8 cellular contexts compared by ENCODE assay signal in genomic region chr1:150268706-150269403, GRCh38. TPM values are rescaled to one million over a fixed set of nuclear protein-coding genes. Genes with fewer than 3 reads are reported as not detected.
DNase-seq lines count a peak whose midpoint lies in the region; ATAC-seq and TF ChIP-seq lines count a peak whose summit lies in the region.

TSS of gene APH1A (minus strand) at chr1:150269016. CDS start at chr1:150268810, 206 bp downstream.

- ATAC-seq in GM18498 (IDR thresholded peaks at IDR 0.05; ENCODE audit: unreplicated experiment) (peak; percentile 93), HG02885 (IDR thresholded peaks at IDR 0.05; ENCODE audit: poor library complexity, unreplicated experiment) (peak; percentile 96), heart right ventricle (peak; percentile 96 to 98 (median 97)), upper lobe of left lung (ENCODE audit: low FRiP score in 2 of 2) (peak; percentile 98 to 99)

- H3K4me1 Mint-ChIP-seq in T-helper 1 cell treated with Interleukin-12 subunit alpha and Interleukin-12 subunit beta and Interleukin-4 antibody, amounts not matched to agents 30 μg/mL and 1 μg/mL, for 36 hours (ENCODE audit: low read depth) = peaks cover 25% of the 10 kb centered on the region

- H3K4me3 ChIP-seq in heart right ventricle (peak within 1 kb of the TSS; percentile 67 to 100 (median 90)), upper lobe of left lung (peak within 1 kb of the TSS; percentile 63 to 95 (median 85))

- TF ChIP-seq POLR2A in upper lobe of left lung (IDR thresholded peaks at IDR 0.05) = peak in 3 of 4 donors; percentile 20 to 75 (median 51)

- WGBS in heart right ventricle, 2 donors = 0% methylated on average over 49 of the region's 49 CpGs
- WGBS in upper lobe of left lung, 2 donors = 1 to 2% methylated on average over 26 to 45 of the region's 49 CpGs

- H3K36me3 Mint-ChIP-seq in T-helper 1 cell treated with Interleukin-12 subunit alpha and Interleukin-12 subunit beta and Interleukin-4 antibody, amounts not matched to agents 30 μg/mL and 1 μg/mL, for 36 hours (ENCODE audit: low read depth) = peaks cover 34% of the 10 kb centered on the region

- TF ChIP-seq CTCF in heart right ventricle (IDR thresholded peaks at IDR 0.05) = no peak
- peak in 1 of 6 experiments; percentile 12 for TF ChIP-seq CTCF in upper lobe of left lung (IDR thresholded peaks at IDR 0.05)

- intact Hi-C loops in heart right ventricle (cut with DNase I) (loop anchor here in 1 of 10 donors (5.0 kb wide), 1 partner anchor 53 kb away; the partner anchor contains the start of gene PRPF3), posterior vena cava (cut with DNase I) (no loop called here)

- peak within 1 kb of the TSS; percentile 98 for H3K27ac Mint-ChIP-seq in T-helper 1 cell treated with Interleukin-12 subunit alpha and Interleukin-12 subunit beta and Interleukin-4 antibody, amounts not matched to agents 30 μg/mL and 1 μg/mL, for 36 hours

- H3K4me1 ChIP-seq in heart right ventricle = peaks cover 15 to 54% (median 41%) of the 10 kb centered on the region in 9 donors
- peaks cover 11 to 41% (median 27%) of the 10 kb centered on the region in 4 donors for H3K4me1 ChIP-seq in upper lobe of left lung

- no peak for TF ChIP-seq EP300 in upper lobe of left lung (IDR thresholded peaks at IDR 0.05)

- DNase-seq in NCI-H1694 treated with DMSO at 0.1 percent for 48 hours (lab: John Stamatoyannopoulos, UW) (peak; percentile 99), amniotic epithelial cell (ENCODE audit: low read depth) (peak; percentile 96), heart right ventricle (peak; percentile 95 to 98), posterior vena cava (ENCODE audit: low spot score) (peak; percentile 99), upper lobe of left lung (peak; percentile 93 to 98)

- no peaks in the 10 kb centered on the region for H3K9me3 Mint-ChIP-seq in T-helper 1 cell treated with Interleukin-12 subunit alpha and Interleukin-12 subunit beta and Interleukin-4 antibody, amounts not matched to agents 30 μg/mL and 1 μg/mL, for 36 hours

- H3K36me3 ChIP-seq in heart right ventricle = peaks cover 0 to 38% (median 30%) of the 10 kb centered on the region in 9 donors
- peaks cover 11 to 38% (median 32%) of the 10 kb centered on the region in 4 donors for H3K36me3 ChIP-seq in upper lobe of left lung

- peak within 1 kb of the TSS; percentile 88 to 99 (median 97) for H3K27ac ChIP-seq in heart right ventricle
- peak within 1 kb of the TSS; percentile 93 to 99 (median 97) for H3K27ac ChIP-seq in upper lobe of left lung

- H3K9me3 ChIP-seq in heart right ventricle (no peaks in the 10 kb centered on the region), upper lobe of left lung (no peaks in the 10 kb centered on the region)

- H3K27me3 Mint-ChIP-seq in T-helper 1 cell treated with Interleukin-12 subunit alpha and Interleukin-12 subunit beta and Interleukin-4 antibody, amounts not matched to agents 30 μg/mL and 1 μg/mL, for 36 hours (ENCODE audit: low read depth) = no peaks in the 10 kb centered on the region

- H3K4me3 Mint-ChIP-seq in T-helper 1 cell treated with Interleukin-12 subunit alpha and Interleukin-12 subunit beta and Interleukin-4 antibody, amounts not matched to agents 30 μg/mL and 1 μg/mL, for 36 hours = peak within 1 kb of the TSS; percentile 93

- H3K27me3 ChIP-seq in heart right ventricle (no peaks in the 10 kb centered on the region), upper lobe of left lung (no peaks in the 10 kb centered on the region)

RNA-seq across cellular contexts. Expression of gene APH1A, which starts in this region (rescaled TPM):
- total RNA-seq in heart right ventricle (10 to 100 TPM; 56.6 to 86.9 (median 65.7) TPM), posterior vena cava (10 to 100 TPM; 56.2 to 68.1 TPM), upper lobe of left lung (100 to 1,000 TPM in 3 of 6 donors, 10 to 100 TPM in 3; 71.2 to 169 (median 101) TPM)
- 10 to 100 TPM; 52.9 to 74.4 TPM for polyA plus RNA-seq in heart right ventricle

Comparison
In these comparisons a context has a peak if more than half of its experiments do, and no peak if none do; other contexts are left out.
1. Peak in every context shown above with its lines: DNase-seq, ATAC-seq, H3K4me3 ChIP-seq and H3K27ac ChIP-seq.